Comparison of ENCODE assay signal across 15 cellular contexts in the genomic region with DNA sequence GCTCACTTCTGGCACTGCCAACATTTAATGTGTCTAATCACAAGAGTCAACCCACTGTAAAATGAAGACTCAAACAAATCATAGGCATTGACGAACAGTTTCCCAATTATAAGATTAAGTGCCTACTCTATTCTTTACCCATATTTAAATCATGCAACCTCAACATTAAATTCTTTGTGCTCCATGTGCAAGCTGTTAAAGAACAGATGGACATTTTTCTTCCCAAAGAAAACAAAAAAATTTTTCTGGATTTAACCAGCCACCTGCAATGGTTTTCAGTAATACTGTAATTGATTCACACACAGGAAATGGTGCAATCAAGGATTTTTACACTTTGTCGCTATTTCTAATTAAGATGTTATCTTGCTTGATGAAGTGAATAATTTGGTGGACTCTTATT. TPM values are rescaled to one million over a fixed set of nuclear protein-coding genes. Genes with fewer than 3 reads are reported as not detected.
DNase-seq lines count a peak whose midpoint lies in the region; ATAC-seq and TF ChIP-seq lines count a peak whose summit lies in the region.
"Had no signal": no experiment of that assay in that cellular context is flagged by ENCODE, and none has a peak within 500 bp of the region (broad histone marks: within the 10 kb centered on the region; RNA-seq: fewer than 3 reads in every experiment).

No MANE protein-coding gene starts in this region.

- peaks cover 13% of the 10 kb centered on the region for H3K27me3 ChIP-seq in Loucy (ENCODE audit: insufficient read depth, low read length, poor library complexity, severe bottlenecking)

- H4K20me1 ChIP-seq in Loucy (ENCODE audit: insufficient read depth, low read length, poor library complexity, severe bottlenecking), result peaks cover 84% of the 10 kb centered on the region

- peak overlapping the region; percentile 96 for H3K4me3 Mint-ChIP-seq in activated T-cell treated with anti-CD3 and anti-CD28 coated beads, Interleukin-2, amount 50 U/mL, for 4 hours
- peak overlapping the region; percentile 97 to 100 for H3K4me3 Mint-ChIP-seq in effector memory CD8-positive, alpha-beta T cell
- H3K4me3 Mint-ChIP-seq in osteocyte (ENCODE audit: unreplicated experiment), result no peak overlapping the region

- no peak overlapping the region for H2AFZ ChIP-seq in Loucy (ENCODE audit: low read length)

- peaks cover 57% of the 10 kb centered on the region for H3K4me1 ChIP-seq in Loucy (ENCODE audit: insufficient read depth, low read length, poor library complexity, severe bottlenecking)

- peaks cover 95% of the 10 kb centered on the region for H3K79me2 ChIP-seq in Loucy (ENCODE audit: insufficient read depth, low read length)

- H3K4me2 ChIP-seq in Loucy (ENCODE audit: low read depth, low read length, poor library complexity, severe bottlenecking), result peak overlapping the region; percentile 89

- no peak for ATAC-seq in activated T-cell treated with anti-CD3 and anti-CD28 coated beads, Interleukin-2, amount 50 U/mL, for 4 hours
- no peak for ATAC-seq in effector memory CD8-positive, alpha-beta T cell (replicated peaks)
- ATAC-seq in HG02981 (IDR thresholded peaks at IDR 0.05; ENCODE audit: unreplicated experiment), result no peak

- peak overlapping the region; percentile 100 for H3K9ac ChIP-seq in Loucy (ENCODE audit: low read depth, low read length, poor library complexity, severe bottlenecking)

- peaks cover 52% of the 10 kb centered on the region for H3K4me1 Mint-ChIP-seq in activated T-cell treated with anti-CD3 and anti-CD28 coated beads, Interleukin-2, amount 50 U/mL, for 4 hours (ENCODE audit: low read depth)
- H3K4me1 Mint-ChIP-seq in effector memory CD8-positive, alpha-beta T cell (ENCODE audit: low read depth in 2 of 2), result peaks cover 30 to 61% of the 10 kb centered on the region in 2 donors
- H3K4me1 Mint-ChIP-seq in osteocyte (ENCODE audit: unreplicated experiment), result peaks cover 39% of the 10 kb centered on the region

- peaks cover 79% of the 10 kb centered on the region for H3K36me3 ChIP-seq in Loucy (ENCODE audit: insufficient read depth, low read length)

- H3K36me3 Mint-ChIP-seq in activated T-cell treated with anti-CD3 and anti-CD28 coated beads, Interleukin-2, amount 50 U/mL, for 4 hours (ENCODE audit: insufficient read depth), result peaks cover 68% of the 10 kb centered on the region
- peaks cover 99% of the 10 kb centered on the region for H3K36me3 Mint-ChIP-seq in effector memory CD8-positive, alpha-beta T cell (ENCODE audit: insufficient read depth)
- peaks cover 60% of the 10 kb centered on the region for H3K36me3 Mint-ChIP-seq in osteocyte (ENCODE audit: unreplicated experiment)

- H3K27me3 Mint-ChIP-seq in activated T-cell treated with anti-CD3 and anti-CD28 coated beads, Interleukin-2, amount 50 U/mL, for 4 hours (ENCODE audit: low read depth), result no peaks in the 10 kb centered on the region
- no peaks in the 10 kb centered on the region for H3K27me3 Mint-ChIP-seq in effector memory CD8-positive, alpha-beta T cell
- H3K27me3 Mint-ChIP-seq in osteocyte (ENCODE audit: unreplicated experiment), result no peaks in the 10 kb centered on the region

- H3F3A ChIP-seq in Loucy (ENCODE audit: low read depth), result no peaks in the 10 kb centered on the region

- H3K9me3 Mint-ChIP-seq in activated T-cell treated with anti-CD3 and anti-CD28 coated beads, Interleukin-2, amount 50 U/mL, for 4 hours, result no peaks in the 10 kb centered on the region
- H3K9me3 Mint-ChIP-seq in effector memory CD8-positive, alpha-beta T cell, result no peaks in the 10 kb centered on the region
- H3K9me3 Mint-ChIP-seq in osteocyte (ENCODE audit: unreplicated experiment), result no peaks in the 10 kb centered on the region

- no peaks in the 10 kb centered on the region for H3K9me3 ChIP-seq in Loucy (ENCODE audit: insufficient read depth, low read depth, low read length)

- no peaks in the 10 kb centered on the region for H3K9me2 ChIP-seq in Loucy (replicated peaks; ENCODE audit: low read depth, low read length)

- no peak for DNase-seq in activated T-cell treated with anti-CD3 and anti-CD28 coated beads, Interleukin-2, amount 50 U/mL, for 4 hours
- DNase-seq in activated T-cell treated with anti-CD3 and anti-CD28 coated beads for 4 hours (no peak), osteocyte (ENCODE audit: extremely low spot score, unreplicated experiment) (no peak), NCI-H146 treated with DMSO at 0.1 percent for 48 hours (lab: John Stamatoyannopoulos, UW; ENCODE audit: unreplicated experiment) (no peak), pons (ENCODE audit: low spot score) (no peak)
- no peak for DNase-seq in effector memory CD8-positive, alpha-beta T cell
- DNase-seq: central memory CD4-positive, alpha-beta T cell; mesendoderm; NCI-H1105 treated with DMSO at 0.1 percent for 48 hours; NCI-H524; RPMI8226; stimulated activated CD4-positive, alpha-beta T cell treated with anti-CD3 and anti-CD28 coated beads, Interleukin-4, amount 100 ng/mL, for 24 hours; stimulated activated naive CD4-positive, alpha-beta T cell had no signal

- H3K4me3 ChIP-seq in Loucy (ENCODE audit: low read length, poor library complexity, severe bottlenecking), result peak overlapping the region; percentile 82

- H3K27ac Mint-ChIP-seq in effector memory CD8-positive, alpha-beta T cell, result peak overlapping the region in 1 of 2 donors; percentile 99
- H3K27ac Mint-ChIP-seq in osteocyte (ENCODE audit: unreplicated experiment), result peak overlapping the region; percentile 0

- TF ChIP-seq CTCF in Loucy (conservative IDR thresholded peaks at IDR 0.05; ENCODE audit: low read length) (no peak), osteocyte (IDR thresholded peaks at IDR 0.05) (no peak)

RNA-seq across cellular contexts. Expression of gene HNRNPK, which starts 3.6 kb away (rescaled TPM):
- total RNA-seq in activated T-cell treated with anti-CD3 and anti-CD28 coated beads, Interleukin-2, amount 50 U/mL, for 4 hours, result 100 to 1,000 TPM; 929 to 978 (median 948) TPM
- total RNA-seq in osteocyte, result 497 and 512 TPM in 2 replicates

RNA-seq across cellular contexts. Expression of gene RMI1, which starts 4.2 kb away (rescaled TPM):
- total RNA-seq in activated T-cell treated with anti-CD3 and anti-CD28 coated beads, Interleukin-2, amount 50 U/mL, for 4 hours, result 10 to 100 TPM; 15.6 to 18.2 (median 16.2) TPM
- 8.2 and 8.7 TPM in 2 replicates for total RNA-seq in osteocyte

RNA-seq across cellular contexts. Expression of gene KIF27, which starts 55.1 kb away (rescaled TPM):
- total RNA-seq in activated T-cell treated with anti-CD3 and anti-CD28 coated beads, Interleukin-2, amount 50 U/mL, for 4 hours, result 1 to 10 TPM; 1.3 to 1.5 (median 1.4) TPM
- 4.2 and 6.4 TPM in 2 replicates for total RNA-seq in osteocyte
